ENCODE assay signal across 8 cellular contexts in the genomic region with DNA sequence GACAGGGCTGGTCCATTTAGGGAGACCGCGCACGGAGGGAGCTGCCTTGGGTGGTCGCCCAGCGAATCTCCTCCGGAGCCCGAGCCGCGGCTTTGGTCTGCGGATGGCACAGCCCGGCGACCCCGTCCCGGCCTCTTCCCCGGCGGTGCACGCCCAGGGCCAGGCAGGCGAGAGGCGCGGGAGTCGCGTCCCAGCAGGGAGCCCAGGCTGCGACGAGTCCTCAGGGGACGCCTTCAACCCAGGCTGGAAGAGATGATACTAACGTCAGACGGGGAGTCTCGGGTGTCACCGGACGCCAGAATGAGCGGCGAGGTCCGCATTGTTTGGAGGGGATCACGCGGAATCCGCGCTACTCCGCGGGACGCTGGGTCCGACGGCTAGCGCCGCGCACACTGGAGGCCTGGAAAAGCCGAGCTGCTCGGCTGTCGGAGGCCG. TPM values are rescaled to one million over a fixed set of nuclear protein-coding genes. Genes with fewer than 3 reads are reported as not detected.
DNase-seq lines count a peak whose midpoint lies in the region; ATAC-seq and TF ChIP-seq lines count a peak whose summit lies in the region.

No MANE protein-coding gene starts in this region.

- no peak for TF ChIP-seq CTCF in GM13977 (IDR thresholded peaks at IDR 0.05; ENCODE audit: extremely low read depth, insufficient read depth, missing control alignments)
- TF ChIP-seq CTCF in PC-3 (conservative IDR thresholded peaks at IDR 0.05; ENCODE audit: low read depth, low read length) = no peak
- no peak for TF ChIP-seq CTCF in psoas muscle (IDR thresholded peaks at IDR 0.05)
- TF ChIP-seq CTCF in tibial artery (IDR thresholded peaks at IDR 0.05) = no peak

- DNase-seq in GM13977 (ENCODE audit: low spot score) (peak; percentile 17), PC-3 (no peak), psoas muscle (no peak), Ammon's horn (ENCODE audit: low spot score) (no peak), tibial artery (no peak)
- DNase-seq in activated CD4-positive, CD25-positive, alpha-beta regulatory T cell (lab: John Stamatoyannopoulos, UW) = no peak
- DNase-seq in stimulated activated naive CD4-positive, alpha-beta T cell treated with Interleukin-2 at 50 U/mL for 16 hours (lab: John Stamatoyannopoulos, UW) = no peak

- in situ Hi-C loops in GM13977 (cut with MboI; ENCODE audit: low pct_unique_long_range_greater_than_20kb, low sequenced_read_pairs, unreplicated experiment) = no loop called here

- H3F3A ChIP-seq in PC-3 (ENCODE audit: low read length, unreplicated experiment) = no peaks in the 10 kb centered on the region

- BruUV-seq in PC-3 (replicated peaks; lab: Mats Ljungman, UMichigan) = no TSS peak

- no peak overlapping the region; the same call in 1 of the 2 replicates for H2AFZ ChIP-seq in PC-3 (ENCODE audit: low read length)

- H4K20me1 ChIP-seq in PC-3 (ENCODE audit: low read length) = no peaks in the 10 kb centered on the region

- CTCF ChIA-PET in PC-3 (lab: Charles Lee) = no interaction called here

- POLR2A ChIA-PET in PC-3 (lab: Charles Lee; ENCODE audit: unreplicated experiment) = no interaction called here

- H3K27ac ChIP-seq in PC-3 (ENCODE audit: low read length) = no peak overlapping the region
- no peak overlapping the region for H3K27ac ChIP-seq in psoas muscle
- no peak overlapping the region for H3K27ac ChIP-seq in tibial artery

- 15 to 16% (median 16%) methylated on average over 49 of the region's 49 CpGs for WGBS in psoas muscle, 3 donors

- no peaks in the 10 kb centered on the region for H3K9me3 ChIP-seq in PC-3 (ENCODE audit: low read length)
- no peaks in the 10 kb centered on the region for H3K9me3 ChIP-seq in psoas muscle
- H3K9me3 ChIP-seq in tibial artery = no peaks in the 10 kb centered on the region

- H3K27me3 ChIP-seq in PC-3 (ENCODE audit: low read length) (peaks cover 5% of the 10 kb centered on the region; the same call in 1 of the 2 replicates), psoas muscle (ENCODE audit: insufficient read depth in 3 of 3, low read length in 2 of 3) (peaks cover 0 to 57% (median 10%) of the 10 kb centered on the region in 3 donors), tibial artery (peaks cover 0 to 38% of the 10 kb centered on the region in 2 donors)

- no peak for ATAC-seq in PC-3
- ATAC-seq in esophagus mucosa = peak; percentile 3
- no peak for ATAC-seq in psoas muscle

- H3K4me3 ChIP-seq in PC-3 (ENCODE audit: low read length) (peak overlapping the region; percentile 66; the same call in 1 of the 2 replicates), psoas muscle (peak overlapping the region; percentile 65), tibial artery (peak overlapping the region in 1 of 2 donors; percentile 52)

- H3K4me2 ChIP-seq in PC-3 (ENCODE audit: low read length) = peak overlapping the region; percentile 78

- H3K36me3 ChIP-seq in PC-3 (ENCODE audit: low read depth, low read length) = no peaks in the 10 kb centered on the region
- H3K36me3 ChIP-seq in psoas muscle (ENCODE audit: insufficient read depth in 1 of 2, low read depth in 1 of 2) = no peaks in the 10 kb centered on the region
- no peaks in the 10 kb centered on the region for H3K36me3 ChIP-seq in tibial artery

- no peaks in the 10 kb centered on the region for H3K9me2 ChIP-seq in PC-3 (replicated peaks; ENCODE audit: low read length)

- H3K79me2 ChIP-seq in PC-3 (ENCODE audit: low read length) = no peaks in the 10 kb centered on the region

- intact Hi-C loops in PC-3 (cut with micrococcal nuclease) (no loop called here), psoas muscle (cut with DNase I) (no loop called here), tibial artery (cut with DNase I; ENCODE audit: low total_unique reads) (loop anchor here (1.0 kb wide), 1 partner anchor 38 kb away; no protein-coding TSS in a partner anchor)

- no peak overlapping the region for H3K9ac ChIP-seq in PC-3 (ENCODE audit: low read length)

- 0 out of 2 replicates have a peak, but pooled peaks cover 5% of the 10 kb centered on the region for H3K4me1 ChIP-seq in PC-3 (ENCODE audit: insufficient read depth, low read length)
- no peaks in the 10 kb centered on the region for H3K4me1 ChIP-seq in psoas muscle
- H3K4me1 ChIP-seq in tibial artery = peaks cover 0 to 20% (median 16%) of the 10 kb centered on the region in 4 donors

RNA-seq across cellular contexts. Expression of a gene that starts 0.9 kb away (rescaled TPM):
- 0.40 TPM in 1 of 2 replicates, not detected in the other for total RNA-seq in PC-3 (2014; rRNA removed)
- 6.6 TPM for total RNA-seq in esophagus mucosa
- total RNA-seq in psoas muscle = 1 to 10 TPM; 1.6 to 2.8 (median 2.4) TPM
- 1 to 10 TPM in 2 of 3 donors, under 1 TPM in 1; 0.97 to 3.1 (median 1.9) TPM for polyA plus RNA-seq in psoas muscle
